In the genomic region with DNA sequence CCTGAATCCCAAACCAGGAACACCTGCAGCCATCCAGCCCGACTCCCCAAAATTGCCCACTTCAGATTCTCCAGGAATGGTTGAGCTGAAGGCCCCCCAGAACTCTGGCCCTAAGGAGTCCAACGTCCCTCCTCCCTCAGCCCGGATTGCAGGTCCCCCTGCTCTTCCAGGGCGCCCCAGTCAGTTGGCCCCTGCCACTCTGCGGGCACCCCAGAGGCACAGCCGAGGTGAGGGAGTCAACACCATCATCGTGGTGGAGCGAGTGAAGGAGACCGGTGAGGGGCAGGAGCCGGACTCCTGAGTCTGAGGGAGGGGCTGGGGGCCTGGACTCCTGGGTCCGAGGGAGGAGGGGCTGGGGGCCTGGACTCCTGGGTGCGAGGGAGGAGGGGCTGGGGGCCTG, we compare ENCODE assay signal across 17 cellular contexts. TPM values are rescaled to one million over a fixed set of nuclear protein-coding genes. Genes with fewer than 3 reads are reported as not detected.
"Had no signal": no experiment of that assay in that cellular context is flagged by ENCODE, and none has a peak within 500 bp of the region (broad histone marks: within the 10 kb centered on the region; RNA-seq: fewer than 3 reads in every experiment).

No MANE protein-coding gene starts in this region.

- H3K4me3 Mint-ChIP-seq: activated CD8-positive, alpha-beta memory T cell treated with anti-CD3 and anti-CD28 coated beads, Interleukin-2, amount 10 ng/mL, durations not matched to agents 7 days and 5 days; activated naive CD8-positive, alpha-beta T cell treated with anti-CD3 and anti-CD28 coated beads, Interleukin-2, amount 50 U/mL, for 24 hours; T-helper 1 cell treated with Interleukin-12 subunit alpha and Interleukin-12 subunit beta and Interleukin-4 antibody, amounts not matched to agents 30 μg/mL and 1 μg/mL, for 36 hours had no signal

- H3K27ac Mint-ChIP-seq: activated CD8-positive, alpha-beta memory T cell treated with anti-CD3 and anti-CD28 coated beads, Interleukin-2, amount 10 ng/mL, durations not matched to agents 7 days and 5 days; activated naive CD8-positive, alpha-beta T cell treated with anti-CD3 and anti-CD28 coated beads, Interleukin-2, amount 50 U/mL, for 24 hours; progenitor cell of endocrine pancreas; stimulated activated naive B cell treated with anti-CD40 and anti-IgM and Interleukin-4, amounts not matched to agents 10 μg/mL and 1 μg/mL and 100 μg/mL, for 72 hours; T-helper 1 cell treated with Interleukin-12 subunit alpha and Interleukin-12 subunit beta and Interleukin-4 antibody, amounts not matched to agents 30 μg/mL and 1 μg/mL, for 36 hours had no signal

- ATAC-seq: gastrocnemius medialis, right cardiac atrium had no signal

- H3K9me3 ChIP-seq: ascending aorta, gastrocnemius medialis had no signal

- H3K36me3 ChIP-seq: ascending aorta, gastrocnemius medialis had no signal

- H3K27ac ChIP-seq: ascending aorta, epithelial cell of prostate, gastrocnemius medialis had no signal

- DNase-seq: activated gamma-delta T cell; activated naive CD8-positive, alpha-beta T cell treated with anti-CD3 and anti-CD28 coated beads, Interleukin-2, amount 50 U/mL, for 24 hours; activated T-cell treated with anti-CD3 and anti-CD28 coated beads, Interleukin-2, amount 50 U/mL, for 4 hours; gastrocnemius medialis; occipital lobe; stimulated activated naive B cell treated with anti-CD40 and anti-IgM and Interleukin-4, amounts not matched to agents 10 μg/mL and 1 μg/mL and 100 μg/mL, for 72 hours had no signal

- H3K4me3 ChIP-seq: ascending aorta, gastrocnemius medialis had no signal

- H3K9me3 Mint-ChIP-seq: activated naive CD8-positive, alpha-beta T cell treated with anti-CD3 and anti-CD28 coated beads, Interleukin-2, amount 50 U/mL, for 24 hours; activated T-cell treated with anti-CD3 and anti-CD28 coated beads, Interleukin-2, amount 50 U/mL, for 4 hours; T-helper 1 cell treated with Interleukin-12 subunit alpha and Interleukin-12 subunit beta and Interleukin-4 antibody, amounts not matched to agents 30 μg/mL and 1 μg/mL, for 36 hours had no signal

RNA-seq across cellular contexts. Expression of a gene that starts 2.2 kb away (rescaled TPM):
- total RNA-seq: activated CD8-positive, alpha-beta memory T cell treated with anti-CD3 and anti-CD28 coated beads, Interleukin-2, amount 10 ng/mL, durations not matched to agents 7 days and 5 days; activated T-cell treated with anti-CD3 and anti-CD28 coated beads, Interleukin-2, amount 50 U/mL, for 4 hours; ascending aorta; gastrocnemius medialis; kidney epithelial cell; liver; mesenteric fat pad; occipital lobe; progenitor cell of endocrine pancreas; right cardiac atrium; smooth muscle cell; subcutaneous adipose tissue had no signal
- polyA plus RNA-seq: liver, right cardiac atrium, smooth muscle cell had no signal

RNA-seq across cellular contexts. Expression of a gene that starts 4.1 kb away (rescaled TPM):
- total RNA-seq: activated CD8-positive, alpha-beta memory T cell treated with anti-CD3 and anti-CD28 coated beads, Interleukin-2, amount 10 ng/mL, durations not matched to agents 7 days and 5 days; activated T-cell treated with anti-CD3 and anti-CD28 coated beads, Interleukin-2, amount 50 U/mL, for 4 hours; ascending aorta; gastrocnemius medialis; kidney epithelial cell; liver; mesenteric fat pad; occipital lobe; progenitor cell of endocrine pancreas; right cardiac atrium; smooth muscle cell; subcutaneous adipose tissue had no signal
- polyA plus RNA-seq: liver, right cardiac atrium, smooth muscle cell had no signal

RNA-seq across cellular contexts. Expression of a gene that starts 14.0 kb away (rescaled TPM):
- total RNA-seq: kidney epithelial cell had no signal
- polyA plus RNA-seq: smooth muscle cell had no signal
